In genomic region chr17:63930951-63931575, GRCh38 we compare ENCODE assay signal across 8 cellular contexts. TPM values are rescaled to one million over a fixed set of nuclear protein-coding genes. Genes with fewer than 3 reads are reported as not detected.
A peak's percentile ranks its signal among the peaks of the same experiment; 100 is the strongest.
DNase-seq lines count a peak whose midpoint lies in the region; ATAC-seq and TF ChIP-seq lines count a peak whose summit lies in the region.

No MANE protein-coding gene starts in this region.

- peak overlapping the region; percentile 88 to 99 (median 98) for H3K4me3 Mint-ChIP-seq in IgD-negative memory B cell

- ATAC-seq in left ventricle myocardium superior = peak; percentile 86
- ATAC-seq in GM19328 (IDR thresholded peaks at IDR 0.05; ENCODE audit: unreplicated experiment) = no peak
- no peak for ATAC-seq in GM19324 (IDR thresholded peaks at IDR 0.05; ENCODE audit: low FRiP score, unreplicated experiment)

- no peaks in the 10 kb centered on the region for H3K9me3 Mint-ChIP-seq in IgD-negative memory B cell

- H3K4me1 Mint-ChIP-seq in IgD-negative memory B cell = peaks cover 28 to 47% (median 38%) of the 10 kb centered on the region in 3 donors

- intact Hi-C loops in left ventricle myocardium superior (cut with micrococcal nuclease) = no loop called here

- in situ Hi-C loops in GM13976 (cut with MboI; ENCODE audit: low sequenced_read_pairs, unreplicated experiment) = no loop called here

- DNase-seq in GM13976 (ENCODE audit: low spot score) = peak; percentile 85
- peak; percentile 52 for DNase-seq in activated T-cell treated with anti-CD3 and anti-CD28 coated beads for 1 hour (ENCODE audit: low read depth)
- peak; percentile 82 for DNase-seq in left ventricle myocardium superior
- DNase-seq in stimulated activated CD4-positive, alpha-beta T cell treated with anti-CD3 and anti-CD28 coated beads, TNF-alpha, amount 100 ng/mL, for 24 hours (ENCODE audit: low read depth in 3 of 3) = peak in 2 of 3 experiments; percentile 22 to 65
- no peak for DNase-seq in NCI-H226

- peak overlapping the region; percentile 93 to 99 (median 97) for H3K27ac Mint-ChIP-seq in IgD-negative memory B cell

- H3K27me3 Mint-ChIP-seq in IgD-negative memory B cell = no peaks in the 10 kb centered on the region

- TF ChIP-seq CTCF in GM13976 (IDR thresholded peaks at IDR 0.05; ENCODE audit: borderline replicate concordance, control extremely low read depth, extremely low read depth, insufficient read depth, missing control alignments) = no peak

- H3K36me3 Mint-ChIP-seq in IgD-negative memory B cell = peaks cover 13% of the 10 kb centered on the region

RNA-seq across cellular contexts. Expression of gene CD79B, which starts 1.1 kb away (rescaled TPM):
- 1,452 TPM for polyA plus RNA-seq in IgD-negative memory B cell
- total RNA-seq in left ventricle myocardium superior = 5.7 TPM

RNA-seq across cellular contexts. Expression of gene GH1, which starts 12.4 kb away (rescaled TPM):
- polyA plus RNA-seq in IgD-negative memory B cell = 2.0 TPM
- total RNA-seq in left ventricle myocardium superior = not detected

RNA-seq across cellular contexts. Expression of gene CSHL1, which starts 20.0 kb away (rescaled TPM):
- not detected for polyA plus RNA-seq in IgD-negative memory B cell
- total RNA-seq in left ventricle myocardium superior = not detected

RNA-seq across cellular contexts. Expression of gene CSH1, which starts 34.7 kb away (rescaled TPM):
- not detected for polyA plus RNA-seq in IgD-negative memory B cell
- total RNA-seq in left ventricle myocardium superior = not detected

RNA-seq across cellular contexts. Expression of gene SCN4A, which starts 41.7 kb away (rescaled TPM):
- polyA plus RNA-seq in IgD-negative memory B cell = 0.10 TPM
- total RNA-seq in left ventricle myocardium superior = 0.32 TPM
